In genomic region chr11:69508974-69509373, GRCh38 we compare ENCODE assay signal across 17 cellular contexts. TPM values are rescaled to one million over a fixed set of nuclear protein-coding genes. Genes with fewer than 3 reads are reported as not detected.
DNase-seq lines count a peak whose midpoint lies in the region; ATAC-seq and TF ChIP-seq lines count a peak whose summit lies in the region.
"Had no signal": no experiment of that assay in that cellular context is flagged by ENCODE, and none has a peak within 500 bp of the region (broad histone marks: within the 10 kb centered on the region; RNA-seq: fewer than 3 reads in every experiment).

No MANE protein-coding gene starts in this region.

- H3K27me3 Mint-ChIP-seq in chondrocyte (ENCODE audit: low read depth) = no peaks in the 10 kb centered on the region

- WGBS in sigmoid colon, 2 donors = 34 to 80% methylated on average over 5 of the region's 5 CpGs

- TF ChIP-seq CTCF in left ventricle myocardium inferior (IDR thresholded peaks at IDR 0.05; ENCODE audit: borderline replicate concordance) (no peak), NB4 (IDR thresholded peaks at IDR 0.05; ENCODE audit: low read depth, low read length) (no peak), chondrocyte (IDR thresholded peaks at IDR 0.05) (no peak), sigmoid colon (IDR thresholded peaks at IDR 0.05) (no peak)

- no peak overlapping the region for H3K27ac ChIP-seq in left ventricle myocardium inferior (replicated peaks)
- no peak overlapping the region for H3K27ac ChIP-seq in sigmoid colon
- H3K27ac ChIP-seq: GM23248 had no signal

- no peak overlapping the region for H3K27ac Mint-ChIP-seq in chondrocyte (ENCODE audit: unreplicated experiment)
- H3K27ac Mint-ChIP-seq: HFFc6 had no signal

- no peak for ATAC-seq in Right ventricle myocardium inferior

- intact Hi-C loops in left ventricle myocardium inferior (cut with micrococcal nuclease) (no loop called here), Right ventricle myocardium inferior (cut with DNase I) (no loop called here), sigmoid colon (cut with DNase I) (no loop called here)

- no peak for TF ChIP-seq EP300 in sigmoid colon (IDR thresholded peaks at IDR 0.05)

- DNase-seq in left ventricle myocardium inferior (peak; percentile 3), Right ventricle myocardium inferior (ENCODE audit: missing footprints) (no peak), NB4 (ENCODE audit: low read depth) (peak; percentile 55), chondrocyte (ENCODE audit: low spot score) (peak; percentile 25), sigmoid colon (peak; percentile 39), H4 (ENCODE audit: low spot score) (no peak), NOMO-1 (lab: John Stamatoyannopoulos, UW; ENCODE audit: unreplicated experiment in 2 of 2) (no peak)
- no peak for DNase-seq in NK-92 treated with Interleukin-12 subunit alpha and Interleukin-12 subunit beta, amount 100 ng/mL, for 24 hours (lab: John Stamatoyannopoulos, UW)
- DNase-seq: CD4-positive, alpha-beta memory T cell; DMS79 treated with DMSO at 0.1 percent for 48 hours; GF-D8; GM23248; HFFc6; NCI-H1092; NCI-H2107; NCI-H748 treated with DMSO at 0.1 percent for 48 hours had no signal

- no peak overlapping the region for H3K4me3 ChIP-seq in left ventricle myocardium inferior
- no peak overlapping the region for H3K4me3 ChIP-seq in NB4 (ENCODE audit: low read depth, low read length)
- no peak overlapping the region for H3K4me3 ChIP-seq in sigmoid colon
- H3K4me3 ChIP-seq: GM23248 had no signal

- H3K36me3 Mint-ChIP-seq in chondrocyte (ENCODE audit: low read depth) = peaks cover 4% of the 10 kb centered on the region
- H3K36me3 Mint-ChIP-seq: CD4-positive, alpha-beta memory T cell had no signal

- peaks cover 9% of the 10 kb centered on the region for H3K9me3 ChIP-seq in left ventricle myocardium inferior (replicated peaks)
- H3K9me3 ChIP-seq in sigmoid colon = no peaks in the 10 kb centered on the region

- H3K27me3 ChIP-seq in left ventricle myocardium inferior (ENCODE audit: low read depth) (no peaks in the 10 kb centered on the region), sigmoid colon (no peaks in the 10 kb centered on the region)

- peaks cover 7% of the 10 kb centered on the region for H3K4me1 Mint-ChIP-seq in chondrocyte (ENCODE audit: low read depth)

- H3K9me3 Mint-ChIP-seq in chondrocyte (ENCODE audit: low read depth) = peaks cover 14% of the 10 kb centered on the region

- no peak overlapping the region for H3K4me3 Mint-ChIP-seq in chondrocyte (ENCODE audit: unreplicated experiment)
- H3K4me3 Mint-ChIP-seq: CD4-positive, alpha-beta memory T cell; HFFc6 had no signal

- H3K36me3 ChIP-seq in left ventricle myocardium inferior (no peaks in the 10 kb centered on the region), sigmoid colon (no peaks in the 10 kb centered on the region)

- H3K4me1 ChIP-seq in left ventricle myocardium inferior (peaks cover 9% of the 10 kb centered on the region), sigmoid colon (no peaks in the 10 kb centered on the region)

- TF ChIP-seq POLR2A in NB4 (IDR thresholded peaks at IDR 0.05; ENCODE audit: extremely low read depth, insufficient read length) = no peak
- no peak for TF ChIP-seq POLR2A in sigmoid colon (IDR thresholded peaks at IDR 0.05)

RNA-seq across cellular contexts. Expression of gene LINC01488, which starts 27.5 kb away (rescaled TPM):
- total RNA-seq in left ventricle myocardium inferior = 0.38 TPM
- 0.08 TPM for total RNA-seq in Right ventricle myocardium inferior
- total RNA-seq in chondrocyte = not detected in 3 replicates
- under 1 TPM in 1 of 4 donors, not detected in 3; 0.36 TPM for total RNA-seq in sigmoid colon
- polyA plus RNA-seq in sigmoid colon = not detected
- not detected in 2 replicates for total RNA-seq in H4 (2014; rRNA removed; shearing (Covaris generic))
- total RNA-seq: CD4-positive, alpha-beta memory T cell; GM23248; HFFc6; LHCN-M2 had no signal
- polyA plus RNA-seq: CD4-positive, alpha-beta memory T cell; GM23248 had no signal

Comparison
In these comparisons a context has a peak if more than half of its experiments do, and no peak if none do; other contexts are left out.
1. DNase-seq: peak in left ventricle myocardium inferior (single experiment), NB4 (single experiment), chondrocyte (single experiment) and sigmoid colon (single experiment); none in Right ventricle myocardium inferior (single experiment), H4 (single experiment), NOMO-1 (0 of 2) and NK-92 treated with Interleukin-12 subunit alpha and Interleukin-12 subunit beta, amount 100 ng/mL, for 24 hours (single experiment).